Comparison of ENCODE assay signal across 23 cellular contexts in genomic region chr22:50604256-50604580, GRCh38. TPM values are rescaled to one million over a fixed set of nuclear protein-coding genes. Genes with fewer than 3 reads are reported as not detected.
"Had no signal": no experiment of that assay in that cellular context is flagged by ENCODE, and none has a peak within 500 bp of the region (broad histone marks: within the 10 kb centered on the region; RNA-seq: fewer than 3 reads in every experiment).

No MANE protein-coding gene starts in this region.

- H3K4me3 Mint-ChIP-seq: endodermal cell; naive thymus-derived CD4-positive, alpha-beta T cell; nephron progenitor cell; type B pancreatic cell had no signal

- H3K4me3 ChIP-seq: coronary artery, right atrium auricular region, sigmoid colon, skin epidermis, suprapubic skin, thyroid gland had no signal

- H3K4me1 Mint-ChIP-seq: endodermal cell had no signal

- H3K36me3 ChIP-seq: neutrophil, right atrium auricular region, sigmoid colon, suprapubic skin, thyroid gland had no signal

- H3K9me3 ChIP-seq: neutrophil, right atrium auricular region, sigmoid colon, suprapubic skin, thyroid gland had no signal

- H3K27ac Mint-ChIP-seq: endodermal cell; naive thymus-derived CD4-positive, alpha-beta T cell; nephron progenitor cell; type B pancreatic cell had no signal

- DNase-seq: effector CD4-positive, alpha-beta T cell; foreskin melanocyte; hippocampal formation; mammary epithelial cell; naive thymus-derived CD4-positive, alpha-beta T cell; nephron progenitor cell; sigmoid colon; stimulated activated CD4-positive, alpha-beta T cell treated with anti-CD3 and anti-CD28 coated beads, Interleukin-12 subunit alpha, Interleukin-12 subunit beta, amount 100 ng/mL, for 4 hours; stimulated activated naive CD8-positive, alpha-beta T cell treated with anti-CD3 and anti-CD28 coated beads, Interleukin-15, Interleukin-2, amounts not matched to agents 100 U/mL and 50 U/mL, for 24 hours; thyroid gland had no signal

- H3K27ac ChIP-seq: coronary artery, neutrophil, right atrium auricular region, sigmoid colon, skin epidermis, suprapubic skin, thyroid gland had no signal

- H3K9me3 Mint-ChIP-seq: endodermal cell, nephron progenitor cell, type B pancreatic cell had no signal

- ATAC-seq: left lobe of liver; naive thymus-derived CD4-positive, alpha-beta T cell; stimulated activated naive CD8-positive, alpha-beta T cell treated with anti-CD3 and anti-CD28 coated beads, Interleukin-15, Interleukin-2, amounts not matched to agents 100 U/mL and 50 U/mL, for 24 hours had no signal

RNA-seq across cellular contexts. Expression of gene MAPK8IP2, which starts 3.6 kb away (rescaled TPM):
- polyA plus RNA-seq: naive thymus-derived CD4-positive, alpha-beta T cell had no signal

RNA-seq across cellular contexts. Expression of gene SYCE3, which starts 41.5 kb away (rescaled TPM):
- total RNA-seq: dermis microvascular lymphatic vessel endothelial cell; lower leg skin; mammary epithelial cell; mesenteric fat pad; mononuclear cell; naive thymus-derived CD4-positive, alpha-beta T cell; osteocyte; right atrium auricular region; sigmoid colon; suprapubic skin had no signal
- polyA plus RNA-seq: naive thymus-derived CD4-positive, alpha-beta T cell; sigmoid colon had no signal
